ENCODE assay signal across 22 cellular contexts in the genomic region with DNA sequence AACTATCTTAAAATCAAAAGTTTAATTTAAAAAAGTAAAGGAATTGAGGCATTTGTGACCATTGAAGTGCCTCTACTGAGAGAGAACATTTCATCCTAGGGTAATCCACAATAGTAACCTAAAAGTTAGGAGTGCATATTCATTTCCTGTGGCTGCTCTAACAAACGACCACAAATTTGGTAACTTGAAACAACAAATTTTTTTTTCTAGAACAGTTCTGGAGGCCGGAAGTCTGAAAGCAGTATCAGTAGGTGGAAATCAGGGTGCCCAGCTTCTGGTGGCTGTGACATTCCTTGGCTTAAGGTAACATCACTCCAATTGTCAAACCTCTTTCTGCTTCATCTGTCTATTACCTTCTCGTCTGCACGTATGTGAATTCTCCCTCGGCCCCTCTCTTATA.
DNase-seq lines count a peak whose midpoint lies in the region; ATAC-seq and TF ChIP-seq lines count a peak whose summit lies in the region.
"Had no signal": no experiment of that assay in that cellular context is flagged by ENCODE, and none has a peak within 500 bp of the region (broad histone marks: within the 10 kb centered on the region; RNA-seq: fewer than 3 reads in every experiment).

No MANE protein-coding gene starts in this region.

- ATAC-seq in GM19397 (IDR thresholded peaks at IDR 0.05; ENCODE audit: unreplicated experiment), result no peak
- ATAC-seq: Panc1; right cardiac atrium; stimulated activated memory B cell treated with anti-CD40 and anti-IgM and Interleukin-4, amounts not matched to agents 10 μg/mL and 1 μg/mL and 100 μg/mL, for 72 hours had no signal

- WGBS in spleen, 5 donors, result 34 to 61% (median 49%) methylated on average over 5 of the region's 5 CpGs

- H3K27ac ChIP-seq in spleen, result peak overlapping the region in 5 of 8 donors; percentile 6 to 72 (median 13)
- H3K27ac ChIP-seq in tibial artery, result no peak overlapping the region
- H3K27ac ChIP-seq: colonic mucosa, SJCRH30, tibial nerve had no signal

- no peaks in the 10 kb centered on the region for H3K36me3 Mint-ChIP-seq in activated naive CD4-positive, alpha-beta T cell treated with anti-CD3 and anti-CD28 coated beads, Interleukin-2, amount 50 U/mL, for 24 hours
- peaks cover 2% of the 10 kb centered on the region for H3K36me3 Mint-ChIP-seq in activated T-helper 1 cell treated with anti-CD3 and anti-CD28 coated beads, Interleukin-12 subunit alpha, Interleukin-12 subunit beta, Interleukin-2, Interleukin-4 antibody, amounts not matched to agents 30 ng/mL and 10 ng/mL and 1 ng/mL, durations not matched to agents 14 hours and 24 hours and 36 hours (ENCODE audit: low read depth)
- H3K36me3 Mint-ChIP-seq: brain; stimulated activated memory B cell treated with anti-CD40 and anti-IgM and Interleukin-4, amounts not matched to agents 10 μg/mL and 1 μg/mL and 100 μg/mL, for 72 hours had no signal

- intact Hi-C loops in activated T-helper 1 cell treated with anti-CD3 and anti-CD28 coated beads, Interleukin-12 subunit alpha, Interleukin-12 subunit beta, Interleukin-2, Interleukin-4 antibody, amounts not matched to agents 30 ng/mL and 10 ng/mL and 1 ng/mL, durations not matched to agents 14 hours and 24 hours and 36 hours (cut with micrococcal nuclease), result loop anchor here (5.0 kb wide), 1 partner anchor 36 kb away; no protein-coding TSS in a partner anchor
- intact Hi-C loops in spleen (cut with DNase I; ENCODE audit: low total_unique reads) (no loop called here), tibial artery (cut with DNase I; ENCODE audit: low total_unique reads) (no loop called here)

- H3K4me3 ChIP-seq in spleen, result no peak overlapping the region
- no peak overlapping the region for H3K4me3 ChIP-seq in tibial artery
- H3K4me3 ChIP-seq: colonic mucosa, HAP-1, MG63, SJCRH30, tibial nerve had no signal

- TF ChIP-seq POLR2A in spleen (IDR thresholded peaks at IDR 0.05), result no peak

- DNase-seq in activated naive CD4-positive, alpha-beta T cell treated with Interleukin-2 at 50 U/mL for 16 hours, result no peak
- DNase-seq in KG1 (lab: John Stamatoyannopoulos, UW) (peak; percentile 66), spleen (no peak), tibial artery (no peak), OCI-M2 (lab: John Stamatoyannopoulos, UW; ENCODE audit: unreplicated experiment) (no peak)
- DNase-seq in activated T-helper 1 cell treated with anti-CD3 and anti-CD28 coated beads, Interleukin-12 subunit alpha, Interleukin-12 subunit beta, Interleukin-2, Interleukin-4 antibody, amounts not matched to agents 30 ng/mL and 10 ng/mL and 1 ng/mL, durations not matched to agents 14 hours and 24 hours and 36 hours (ENCODE audit: low spot score), result peak; percentile 3
- DNase-seq: colonic mucosa, MG63, NCI-H1694 treated with DMSO at 0.1 percent for 48 hours, NCI-H2227 treated with DMSO at 0.1 percent for 48 hours, NCI-H774, occipital lobe, right cardiac atrium, SJCRH30 had no signal

- peaks cover 47% of the 10 kb centered on the region for H3K4me1 Mint-ChIP-seq in activated naive CD4-positive, alpha-beta T cell treated with anti-CD3 and anti-CD28 coated beads, Interleukin-2, amount 50 U/mL, for 24 hours
- H3K4me1 Mint-ChIP-seq in activated T-helper 1 cell treated with anti-CD3 and anti-CD28 coated beads, Interleukin-12 subunit alpha, Interleukin-12 subunit beta, Interleukin-2, Interleukin-4 antibody, amounts not matched to agents 30 ng/mL and 10 ng/mL and 1 ng/mL, durations not matched to agents 14 hours and 24 hours and 36 hours (ENCODE audit: low read depth), result peaks cover 42% of the 10 kb centered on the region
- H3K4me1 Mint-ChIP-seq: brain; stimulated activated memory B cell treated with anti-CD40 and anti-IgM and Interleukin-4, amounts not matched to agents 10 μg/mL and 1 μg/mL and 100 μg/mL, for 72 hours had no signal

- H3K27ac Mint-ChIP-seq in activated naive CD4-positive, alpha-beta T cell treated with anti-CD3 and anti-CD28 coated beads, Interleukin-2, amount 50 U/mL, for 24 hours, result peak overlapping the region; percentile 18
- no peak overlapping the region for H3K27ac Mint-ChIP-seq in activated T-helper 1 cell treated with anti-CD3 and anti-CD28 coated beads, Interleukin-12 subunit alpha, Interleukin-12 subunit beta, Interleukin-2, Interleukin-4 antibody, amounts not matched to agents 30 ng/mL and 10 ng/mL and 1 ng/mL, durations not matched to agents 14 hours and 24 hours and 36 hours
- H3K27ac Mint-ChIP-seq: brain; stimulated activated memory B cell treated with anti-CD40 and anti-IgM and Interleukin-4, amounts not matched to agents 10 μg/mL and 1 μg/mL and 100 μg/mL, for 72 hours had no signal

- no peak overlapping the region for H3K4me3 Mint-ChIP-seq in activated naive CD4-positive, alpha-beta T cell treated with anti-CD3 and anti-CD28 coated beads, Interleukin-2, amount 50 U/mL, for 24 hours
- no peak overlapping the region for H3K4me3 Mint-ChIP-seq in activated T-helper 1 cell treated with anti-CD3 and anti-CD28 coated beads, Interleukin-12 subunit alpha, Interleukin-12 subunit beta, Interleukin-2, Interleukin-4 antibody, amounts not matched to agents 30 ng/mL and 10 ng/mL and 1 ng/mL, durations not matched to agents 14 hours and 24 hours and 36 hours
- H3K4me3 Mint-ChIP-seq: activated naive CD8-positive, alpha-beta T cell; brain; stimulated activated memory B cell treated with anti-CD40 and anti-IgM and Interleukin-4, amounts not matched to agents 10 μg/mL and 1 μg/mL and 100 μg/mL, for 72 hours had no signal

- H3K4me1 ChIP-seq in spleen (peaks cover 0 to 14% (median 4%) of the 10 kb centered on the region in 6 donors), tibial artery (peaks cover 0 to 8% (median 0%) of the 10 kb centered on the region in 4 donors)
- H3K4me1 ChIP-seq: HAP-1, tibial nerve had no signal

- no peak for TF ChIP-seq CTCF in spleen (IDR thresholded peaks at IDR 0.05 in 8 of 11, conservative IDR thresholded peaks at IDR 0.05 in 3 of 11)
- TF ChIP-seq CTCF in tibial artery (IDR thresholded peaks at IDR 0.05), result no peak

- H3K36me3 ChIP-seq in spleen (no peaks in the 10 kb centered on the region), tibial artery (no peaks in the 10 kb centered on the region)
- H3K36me3 ChIP-seq: colonic mucosa, HAP-1, MG63, SJCRH30, tibial nerve had no signal

- H3K9me3 ChIP-seq in spleen (no peaks in the 10 kb centered on the region), tibial artery (no peaks in the 10 kb centered on the region)
- H3K9me3 ChIP-seq: colonic mucosa, HAP-1, MG63, SJCRH30, tibial nerve had no signal

- H3K27me3 ChIP-seq in spleen (replicated peaks in 1 of 7) (no peaks in the 10 kb centered on the region), tibial artery (no peaks in the 10 kb centered on the region)
- H3K27me3 ChIP-seq: colonic mucosa, MG63, SJCRH30, tibial nerve had no signal

- H3K27me3 Mint-ChIP-seq in activated naive CD4-positive, alpha-beta T cell treated with anti-CD3 and anti-CD28 coated beads, Interleukin-2, amount 50 U/mL, for 24 hours, result no peaks in the 10 kb centered on the region
- peaks cover 2% of the 10 kb centered on the region for H3K27me3 Mint-ChIP-seq in activated T-helper 1 cell treated with anti-CD3 and anti-CD28 coated beads, Interleukin-12 subunit alpha, Interleukin-12 subunit beta, Interleukin-2, Interleukin-4 antibody, amounts not matched to agents 30 ng/mL and 10 ng/mL and 1 ng/mL, durations not matched to agents 14 hours and 24 hours and 36 hours (ENCODE audit: insufficient read depth)
- H3K27me3 Mint-ChIP-seq: activated naive CD8-positive, alpha-beta T cell; stimulated activated memory B cell treated with anti-CD40 and anti-IgM and Interleukin-4, amounts not matched to agents 10 μg/mL and 1 μg/mL and 100 μg/mL, for 72 hours had no signal

- H3K9me3 Mint-ChIP-seq in activated naive CD4-positive, alpha-beta T cell treated with anti-CD3 and anti-CD28 coated beads, Interleukin-2, amount 50 U/mL, for 24 hours, result no peaks in the 10 kb centered on the region
- H3K9me3 Mint-ChIP-seq in activated T-helper 1 cell treated with anti-CD3 and anti-CD28 coated beads, Interleukin-12 subunit alpha, Interleukin-12 subunit beta, Interleukin-2, Interleukin-4 antibody, amounts not matched to agents 30 ng/mL and 10 ng/mL and 1 ng/mL, durations not matched to agents 14 hours and 24 hours and 36 hours, result peaks cover 4% of the 10 kb centered on the region
- H3K9me3 Mint-ChIP-seq: stimulated activated memory B cell treated with anti-CD40 and anti-IgM and Interleukin-4, amounts not matched to agents 10 μg/mL and 1 μg/mL and 100 μg/mL, for 72 hours had no signal

Comparison
In these comparisons a context has a peak if more than half of its experiments do, and no peak if none do; other contexts are left out.
1. DNase-seq: peak in KG1 (single experiment) and activated T-helper 1 cell treated with anti-CD3 and anti-CD28 coated beads, Interleukin-12 subunit alpha, Interleukin-12 subunit beta, Interleukin-2, Interleukin-4 antibody, amounts not matched to agents 30 ng/mL and 10 ng/mL and 1 ng/mL, durations not matched to agents 14 hours and 24 hours and 36 hours (single experiment); none in activated naive CD4-positive, alpha-beta T cell treated with Interleukin-2 at 50 U/mL for 16 hours (single experiment), spleen (single experiment), tibial artery (0 of 2) and OCI-M2 (single experiment).
2. H3K27ac ChIP-seq: peak in spleen (5 of 8); none in tibial artery (0 of 2).